ENCODE assay signal across 8 cellular contexts in genomic region chr15:41772720-41773331, GRCh38. TPM values are rescaled to one million over a fixed set of nuclear protein-coding genes. Genes with fewer than 3 reads are reported as not detected.
DNase-seq lines count a peak whose midpoint lies in the region; ATAC-seq, FAIRE-seq and TF ChIP-seq lines count a peak whose summit lies in the region.

No MANE protein-coding gene starts in this region.

- no peak overlapping the region for H4K8ac ChIP-seq in H1 (ENCODE audit: extremely low read depth, insufficient read depth, low read length)

- 83% methylated on average over 8 of the region's 8 CpGs; no CpG with 5 or more reads in 1 of the 2 experiments for WGBS in H1 (ENCODE audit: extremely low coverage in 1 of 2, insufficient coverage in 1 of 2, insufficient read length in 1 of 2, insufficient replicate concordance in 2 of 2, low coverage in 1 of 2, low lambda C conversion rate in 2 of 2, missing lambda C conversion rate in 1 of 2), 2 experiments

- FAIRE-seq in H1 (lab: Jason Lieb, UNC) = peak; percentile 85

- no peaks in the 10 kb centered on the region for H3K36me3 ChIP-seq in H1 (ENCODE audit: control insufficient read depth in 2 of 4, insufficient read depth in 4 of 4, low read length in 3 of 4)

- TF ChIP-seq EP300 in H1 (IDR thresholded peaks at IDR 0.05; ENCODE audit: borderline replicate concordance in 1 of 2, low read depth in 2 of 2, low read length in 2 of 2) = no peak

- no peak overlapping the region for H4K5ac ChIP-seq in H1 (ENCODE audit: insufficient read length, low read depth, low read length)

- no peak overlapping the region for H3K9ac ChIP-seq in H1 (replicated peaks in 1 of 4; ENCODE audit: extremely low read depth in 1 of 4, low read depth in 3 of 4, low read length in 3 of 4)

- H3K27me3 ChIP-seq in H1 (replicated peaks in 1 of 4; ENCODE audit: control insufficient read depth in 3 of 4, extremely low read depth in 1 of 4, insufficient read depth in 3 of 4, low read length in 3 of 4) = no peaks in the 10 kb centered on the region

- H4K20me1 ChIP-seq in H1 (replicated peaks in 1 of 2; ENCODE audit: control insufficient read depth in 1 of 2, insufficient read depth in 2 of 2, low read length in 2 of 2) = no peaks in the 10 kb centered on the region

- CTCF ChIA-PET in H1 (lab: Charles Lee; ENCODE audit: partially characterized antibody) = interaction anchor here (0.7 to 9.3 kb wide), 41 partner anchors 8 to 335 kb away, joined by 3 to 283 read pairs (median 5); no protein-coding TSS in a partner anchor

- H3K18ac ChIP-seq in H1 (ENCODE audit: extremely low read depth, low read length) = no peak overlapping the region

- H3K4me3 ChIP-seq in H1 (ENCODE audit: extremely low read depth in 1 of 4, insufficient read depth in 2 of 4, low read depth in 3 of 4, low read length in 4 of 4) = peak overlapping the region in 1 of 4 experiments; percentile 71; a peak in 3 of 8 replicates

- TF ChIP-seq RAD21 in H1 (IDR thresholded peaks at IDR 0.05 in 1 of 2, conservative IDR thresholded peaks at IDR 0.05 in 1 of 2; ENCODE audit: low read depth in 2 of 2, low read length in 2 of 2) = peak; percentile 85

- H3K56ac ChIP-seq in H1 (replicated peaks; ENCODE audit: insufficient read length, low read depth, low read length) = no peak overlapping the region

- no peaks in the 10 kb centered on the region for H3K79me1 ChIP-seq in H1 (ENCODE audit: low read depth, low read length)

- H2BK120ac ChIP-seq in H1 (replicated peaks; ENCODE audit: low read depth, low read length) = no peak overlapping the region

- H2AFZ ChIP-seq in H1 (ENCODE audit: low read length) = no peak overlapping the region

- H2BK5ac ChIP-seq in H1 (ENCODE audit: low read depth, low read length) = no peak overlapping the region

- no peak overlapping the region for H4K91ac ChIP-seq in H1 (replicated peaks; ENCODE audit: insufficient read length, low read length)

- no peak overlapping the region for H2BK20ac ChIP-seq in H1 (ENCODE audit: low read length)

- H3K27ac ChIP-seq in H1 (ENCODE audit: low read depth, low read length) = no peak overlapping the region

- H3K79me2 ChIP-seq in H1 (ENCODE audit: control insufficient read depth in 1 of 2, insufficient read depth in 2 of 2, low read length in 2 of 2) = peaks cover 0 to 5% of the 10 kb centered on the region in 2 experiments; a peak in 2 of 4 replicates

- peak; percentile 47 to 80 (median 72) for TF ChIP-seq CTCF in H1 (IDR thresholded peaks at IDR 0.05; ENCODE audit: control extremely low read depth in 1 of 3, insufficient read depth in 1 of 3, low read depth in 1 of 3, low read length in 3 of 3)

- H2BK12ac ChIP-seq in H1 (ENCODE audit: low read depth, low read length) = no peak overlapping the region

- H3K23me2 ChIP-seq in H1 (ENCODE audit: low read depth, low read length) = peaks cover 16% of the 10 kb centered on the region

- no peak for TF ChIP-seq POLR2A in H1 (IDR thresholded peaks at IDR 0.05; ENCODE audit: control extremely low read depth in 1 of 2, low read depth in 2 of 2, low read length in 2 of 2)

- POLR2A ChIA-PET in H1 (lab: Charles Lee; ENCODE audit: partially characterized antibody) = interaction anchor here (0.7 to 5.2 kb wide), 9 partner anchors 11 to 211 kb away, joined by 3 to 24 read pairs (median 5); no protein-coding TSS in a partner anchor

- peaks cover 0 to 21% (median 10%) of the 10 kb centered on the region in 4 experiments; a peak in 5 of 7 replicates for H3K4me1 ChIP-seq in H1 (replicated peaks in 1 of 4; ENCODE audit: control insufficient read depth in 3 of 4, insufficient read depth in 4 of 4, low read length in 3 of 4)

- no peak overlapping the region for H2AK5ac ChIP-seq in H1 (ENCODE audit: low read depth, low read length)

- peak overlapping the region; percentile 93 to 99; a peak in 3 of 4 replicates for H3K4me2 ChIP-seq in H1 (ENCODE audit: insufficient read depth in 1 of 2, low read depth in 2 of 2, low read length in 2 of 2)

- H3K4ac ChIP-seq in H1 (replicated peaks; ENCODE audit: insufficient read length, low read depth, low read length) = no peak overlapping the region

- H3K23ac ChIP-seq in H1 (ENCODE audit: insufficient read length) = no peak overlapping the region

- ATAC-seq in GM18520 (IDR thresholded peaks at IDR 0.05; ENCODE audit: unreplicated experiment) = no peak

- no peaks in the 10 kb centered on the region for H3K9me3 ChIP-seq in H1 (ENCODE audit: insufficient read depth in 2 of 2, low read depth in 1 of 2, low read length in 1 of 2)

- H2BK15ac ChIP-seq in H1 (ENCODE audit: low read length) = no peak overlapping the region

- peak; percentile 85 for DNase-seq in Ammon's horn (ENCODE audit: low spot score)
- DNase-seq in H4 (ENCODE audit: low spot score) = peak; percentile 73
- peak; percentile 27 for DNase-seq in NCI-H526 treated with DMSO at 0.1 percent for 48 hours (lab: John Stamatoyannopoulos, UW)
- DNase-seq in activated CD4-positive, alpha-beta T cell treated with anti-CD3 and anti-CD28 coated beads, Interleukin-2, amount 50 U/mL, for 4 hours = peak; percentile 45 to 53
- DNase-seq in H1 (ENCODE audit: low read depth in 1 of 2, low spot score in 2 of 2) = no peak
- peak; percentile 37 for DNase-seq in middle frontal gyrus (ENCODE audit: extremely low spot score, low spot score)
- peak; percentile 14 for DNase-seq in stimulated activated naive CD4-positive, alpha-beta T cell treated with Interleukin-2 at 50 U/mL for 16 hours (lab: John Stamatoyannopoulos, UW)

- H3K14ac ChIP-seq in H1 (ENCODE audit: insufficient read length) = no peak overlapping the region

TF ChIP-seq in H1, 55 proteins besides CTCF, POLR2A, EP300 and RAD21:
- no peak for TF ChIP-seq ATF3 (IDR thresholded peaks at IDR 0.05; ENCODE audit: insufficient read depth, low read depth, low read length)
- no peak for TF ChIP-seq SP1 (IDR thresholded peaks at IDR 0.05; ENCODE audit: low read depth, low read length)
- TF ChIP-seq YY1 (IDR thresholded peaks at IDR 0.05; ENCODE audit: low read depth, low read length) = no peak
- no peak for TF ChIP-seq ATF2 (IDR thresholded peaks at IDR 0.05; ENCODE audit: low read length)
- no peak for TF ChIP-seq CREB1 (IDR thresholded peaks at IDR 0.05)
- no peak for TF ChIP-seq POLR2AphosphoS5 (IDR thresholded peaks at IDR 0.05; ENCODE audit: low read depth, low read length)
- no peak for TF ChIP-seq NRF1 (IDR thresholded peaks at IDR 0.05; ENCODE audit: low read depth, low read length)
- TF ChIP-seq SAP30 (IDR thresholded peaks at IDR 0.05; ENCODE audit: insufficient read depth, insufficient replicate concordance, low read length) = no peak
- no peak for TF ChIP-seq FOSL1 (IDR thresholded peaks at IDR 0.05; ENCODE audit: insufficient read depth, low read depth, low read length)
- TF ChIP-seq NANOG (IDR thresholded peaks at IDR 0.05; ENCODE audit: insufficient read depth, low read depth, low read length, poor library complexity, severe bottlenecking) = no peak
- TF ChIP-seq TAF7 (optimal IDR thresholded peaks at IDR 0.05; ENCODE audit: borderline replicate concordance, low read depth, low read length) = no peak
- no peak for TF ChIP-seq ASH2L (IDR thresholded peaks at IDR 0.05; ENCODE audit: low read length)

RNA-seq across cellular contexts. Expression of gene MAPKBP1, which starts 1.5 kb away (rescaled TPM):
- 4.1 and 4.4 TPM in 2 replicates for total RNA-seq in H4 (2014; rRNA removed; shearing (Covaris generic))
- 10.9 and 11.3 TPM in 2 replicates for total RNA-seq in H1 (2021; fragmentation: NEBNext Ultra II Directional; extraction: Animal tissue kit (Norgen Biotek cat#: 25700))
- polyA plus RNA-seq in H1 (2011; rRNA removed) = 4.3 and 4.5 TPM in 2 replicates
- polyA plus RNA-seq in H1 (2011; cell fraction: cytosol; rRNA removed) = 4.2 TPM
- 28.6 TPM for polyA plus RNA-seq in H1 (2011; cell fraction: nucleus; rRNA removed)
- 9.8 to 11.6 TPM (median 10.2 TPM) in 4 replicates for polyA plus RNA-seq in H1 (2012, experiment 1 of 2)
- polyA plus RNA-seq in H1 (2012, experiment 2 of 2) = 5.2 TPM
- polyA plus RNA-seq in H1 (2013, experiment 1 of 2) = 3.7 TPM
- 3.4 TPM for polyA plus RNA-seq in H1 (2013, experiment 2 of 2)
- polyA minus RNA-seq in H1 (2011; rRNA and poly(A)+ RNA removed) = 12.4 and 24.5 TPM in 2 replicates
- polyA minus RNA-seq in H1 (2011; cell fraction: cytosol; rRNA and poly(A)+ RNA removed) = 6.2 TPM
- 36.4 TPM for polyA minus RNA-seq in H1 (2011; cell fraction: nucleus; rRNA and poly(A)+ RNA removed)

RNA-seq across cellular contexts. Expression of gene JMJD7, which starts 55.1 kb away (rescaled TPM):
- 9.2 and 9.4 TPM in 2 replicates for total RNA-seq in H4 (2014; rRNA removed; shearing (Covaris generic))
- 14.7 and 15.0 TPM in 2 replicates for total RNA-seq in H1 (2021; fragmentation: NEBNext Ultra II Directional; extraction: Animal tissue kit (Norgen Biotek cat#: 25700))
- 20.0 and 21.2 TPM in 2 replicates for polyA plus RNA-seq in H1 (2011; rRNA removed)
- polyA plus RNA-seq in H1 (2011; cell fraction: cytosol; rRNA removed) = 17.1 TPM
- polyA plus RNA-seq in H1 (2011; cell fraction: nucleus; rRNA removed) = 28.8 TPM
- 11.7 to 16.4 TPM (median 15.2 TPM) in 4 replicates for polyA plus RNA-seq in H1 (2012, experiment 1 of 2)
- polyA plus RNA-seq in H1 (2012, experiment 2 of 2) = 15.2 TPM
- 7.5 TPM for polyA plus RNA-seq in H1 (2013, experiment 1 of 2)
- 8.5 TPM for polyA plus RNA-seq in H1 (2013, experiment 2 of 2)
- 4.8 and 5.2 TPM in 2 replicates for polyA minus RNA-seq in H1 (2011; rRNA and poly(A)+ RNA removed)
- 10.6 TPM for polyA minus RNA-seq in H1 (2011; cell fraction: cytosol; rRNA and poly(A)+ RNA removed)
- polyA minus RNA-seq in H1 (2011; cell fraction: nucleus; rRNA and poly(A)+ RNA removed) = 6.7 TPM

Comparison
In these comparisons a context has a peak if more than half of its experiments do, and no peak if none do; other contexts are left out.
1. DNase-seq: peak in Ammon's horn (single experiment), H4 (single experiment), NCI-H526 treated with DMSO at 0.1 percent for 48 hours (single experiment), activated CD4-positive, alpha-beta T cell treated with anti-CD3 and anti-CD28 coated beads, Interleukin-2, amount 50 U/mL, for 4 hours (2 of 2), middle frontal gyrus (single experiment) and stimulated activated naive CD4-positive, alpha-beta T cell treated with Interleukin-2 at 50 U/mL for 16 hours (single experiment); none in H1 (0 of 2).